Comparison of ENCODE assay signal across 17 cellular contexts in genomic region chr1:171881466-171881865, GRCh38. TPM values are rescaled to one million over a fixed set of nuclear protein-coding genes. Genes with fewer than 3 reads are reported as not detected.
DNase-seq lines count a peak whose midpoint lies in the region; ATAC-seq and TF ChIP-seq lines count a peak whose summit lies in the region.
"Had no signal": no experiment of that assay in that cellular context is flagged by ENCODE, and none has a peak within 500 bp of the region (broad histone marks: within the 10 kb centered on the region; RNA-seq: fewer than 3 reads in every experiment).

No MANE protein-coding gene starts in this region.

- TF ChIP-seq CTCF in Calu3 (IDR thresholded peaks at IDR 0.05; ENCODE audit: unreplicated experiment) = no peak
- no peak for TF ChIP-seq CTCF in neural progenitor cell (IDR thresholded peaks at IDR 0.05)

- no peak overlapping the region for H3K9ac ChIP-seq in neural progenitor cell

- no TSS peak for BruUV-seq in Calu3 (replicated peaks; lab: Mats Ljungman, UMichigan)

- H3K4me3 ChIP-seq in neural progenitor cell = no peak overlapping the region

- H3K27me3 Mint-ChIP-seq in Calu3 (ENCODE audit: unreplicated experiment) (no peaks in the 10 kb centered on the region), neural progenitor cell (ENCODE audit: insufficient read depth, low read depth) (no peaks in the 10 kb centered on the region)

- no peaks in the 10 kb centered on the region for H3F3A ChIP-seq in neural progenitor cell (ENCODE audit: low read depth)

- H3K4me3 Mint-ChIP-seq in Calu3 (ENCODE audit: low read depth, unreplicated experiment) = no peak overlapping the region
- H3K4me3 Mint-ChIP-seq in neural progenitor cell = no peak overlapping the region
- H3K4me3 Mint-ChIP-seq: CD4-positive, CD25-positive, alpha-beta regulatory T cell had no signal

- H3K36me3 Mint-ChIP-seq in Calu3 (ENCODE audit: insufficient read depth, unreplicated experiment) (no peaks in the 10 kb centered on the region), neural progenitor cell (no peaks in the 10 kb centered on the region)
- H3K36me3 Mint-ChIP-seq: CD4-positive, CD25-positive, alpha-beta regulatory T cell had no signal

- peak; percentile 16 for DNase-seq in Calu3
- DNase-seq in LoVo (ENCODE audit: low spot score) = peak; percentile 68
- peak; percentile 58 for DNase-seq in SW480 (ENCODE audit: low spot score)
- peak; percentile 22 to 58 for DNase-seq in left colon
- DNase-seq in NCI-H2029 (lab: John Stamatoyannopoulos, UW) = no peak
- no peak for DNase-seq in neural progenitor cell (ENCODE audit: low spot score)
- no peak for DNase-seq in GOT3 (lab: John Stamatoyannopoulos, UW)
- DNase-seq: BE2C; Caco-2; CD4-positive, CD25-positive, alpha-beta regulatory T cell; EL; NCI-H1105; NCI-H1694; NCI-H510A; NCI-H82 had no signal

- no peak overlapping the region for H3K27ac ChIP-seq in neural progenitor cell

- H3K9me3 Mint-ChIP-seq in Calu3 (ENCODE audit: low read depth, unreplicated experiment) = no peaks in the 10 kb centered on the region
- no peaks in the 10 kb centered on the region for H3K9me3 Mint-ChIP-seq in neural progenitor cell
- H3K9me3 Mint-ChIP-seq: CD4-positive, CD25-positive, alpha-beta regulatory T cell had no signal

- no peaks in the 10 kb centered on the region for H3K4me1 ChIP-seq in neural progenitor cell
- H3K4me1 ChIP-seq: BE2C, Caco-2 had no signal

- H3K9me3 ChIP-seq in neural progenitor cell (ENCODE audit: low read depth) = no peaks in the 10 kb centered on the region
- H3K9me3 ChIP-seq: BE2C, Caco-2 had no signal

- CTCF ChIA-PET in Calu3 (lab: Charles Lee) = no interaction called here

- H4K20me1 ChIP-seq in neural progenitor cell (ENCODE audit: low read depth) = no peaks in the 10 kb centered on the region

- intact Hi-C loops in Calu3 (cut with micrococcal nuclease; ENCODE audit: unreplicated experiment) = no loop called here
- intact Hi-C loops in left colon (cut with DNase I, micrococcal nuclease) = no loop called here

- H3K4me1 Mint-ChIP-seq in Calu3 (ENCODE audit: low read depth, unreplicated experiment) (peaks cover 7% of the 10 kb centered on the region), neural progenitor cell (peaks cover 11% of the 10 kb centered on the region)

- H3K79me2 ChIP-seq in neural progenitor cell (ENCODE audit: low read depth) = no peaks in the 10 kb centered on the region

- H2AFZ ChIP-seq in neural progenitor cell (replicated peaks) = no peak overlapping the region

- no peak overlapping the region for H3K4me2 ChIP-seq in neural progenitor cell

- ATAC-seq in left colon (peak; percentile 90), HG02798 (IDR thresholded peaks at IDR 0.05; ENCODE audit: poor library complexity, unreplicated experiment) (no peak)
- ATAC-seq: Right ventricle myocardium inferior had no signal

- H3K27me3 ChIP-seq in neural progenitor cell = no peaks in the 10 kb centered on the region
- H3K27me3 ChIP-seq: BE2C had no signal

- no peaks in the 10 kb centered on the region for H3K36me3 ChIP-seq in neural progenitor cell
- H3K36me3 ChIP-seq: BE2C had no signal

- no peak overlapping the region for H3K27ac Mint-ChIP-seq in Calu3 (ENCODE audit: unreplicated experiment)
- H3K27ac Mint-ChIP-seq in neural progenitor cell = no peak overlapping the region
- H3K27ac Mint-ChIP-seq: CD4-positive, CD25-positive, alpha-beta regulatory T cell had no signal

RNA-seq across cellular contexts. Expression of gene DNM3, which starts 40.2 kb away (rescaled TPM):
- total RNA-seq in Calu3 (2022) = 1.2 and 1.3 TPM in 2 replicates
- 1 to 10 TPM; 1.7 to 2.3 TPM for total RNA-seq in left colon
- total RNA-seq in neural progenitor cell (ENCODE audit: low replicate concordance) = 1.1 and 1.2 TPM in 2 replicates

Comparison
In these comparisons a context has a peak if more than half of its experiments do, and no peak if none do; other contexts are left out.
1. DNase-seq: peak in Calu3 (single experiment), LoVo (single experiment), SW480 (single experiment) and left colon (2 of 2); none in NCI-H2029 (single experiment), neural progenitor cell (single experiment) and GOT3 (single experiment).